1 cellular context compared by ENCODE assay signal in genomic region chr20:25022680-25023079, GRCh38.
TF ChIP-seq lines count a peak whose summit lies in the region.

No MANE protein-coding gene starts in this region.

TF ChIP-seq in Ishikawa, 13 proteins besides CTCF, POLR2A, EP300 and RAD21 (continued from another document):
- no peak for TF ChIP-seq YY1 (IDR thresholded peaks at IDR 0.05; ENCODE audit: low read depth)
- no peak for TF ChIP-seq TCF12 (IDR thresholded peaks at IDR 0.05; ENCODE audit: low read depth)
- TF ChIP-seq, protein P1, sequence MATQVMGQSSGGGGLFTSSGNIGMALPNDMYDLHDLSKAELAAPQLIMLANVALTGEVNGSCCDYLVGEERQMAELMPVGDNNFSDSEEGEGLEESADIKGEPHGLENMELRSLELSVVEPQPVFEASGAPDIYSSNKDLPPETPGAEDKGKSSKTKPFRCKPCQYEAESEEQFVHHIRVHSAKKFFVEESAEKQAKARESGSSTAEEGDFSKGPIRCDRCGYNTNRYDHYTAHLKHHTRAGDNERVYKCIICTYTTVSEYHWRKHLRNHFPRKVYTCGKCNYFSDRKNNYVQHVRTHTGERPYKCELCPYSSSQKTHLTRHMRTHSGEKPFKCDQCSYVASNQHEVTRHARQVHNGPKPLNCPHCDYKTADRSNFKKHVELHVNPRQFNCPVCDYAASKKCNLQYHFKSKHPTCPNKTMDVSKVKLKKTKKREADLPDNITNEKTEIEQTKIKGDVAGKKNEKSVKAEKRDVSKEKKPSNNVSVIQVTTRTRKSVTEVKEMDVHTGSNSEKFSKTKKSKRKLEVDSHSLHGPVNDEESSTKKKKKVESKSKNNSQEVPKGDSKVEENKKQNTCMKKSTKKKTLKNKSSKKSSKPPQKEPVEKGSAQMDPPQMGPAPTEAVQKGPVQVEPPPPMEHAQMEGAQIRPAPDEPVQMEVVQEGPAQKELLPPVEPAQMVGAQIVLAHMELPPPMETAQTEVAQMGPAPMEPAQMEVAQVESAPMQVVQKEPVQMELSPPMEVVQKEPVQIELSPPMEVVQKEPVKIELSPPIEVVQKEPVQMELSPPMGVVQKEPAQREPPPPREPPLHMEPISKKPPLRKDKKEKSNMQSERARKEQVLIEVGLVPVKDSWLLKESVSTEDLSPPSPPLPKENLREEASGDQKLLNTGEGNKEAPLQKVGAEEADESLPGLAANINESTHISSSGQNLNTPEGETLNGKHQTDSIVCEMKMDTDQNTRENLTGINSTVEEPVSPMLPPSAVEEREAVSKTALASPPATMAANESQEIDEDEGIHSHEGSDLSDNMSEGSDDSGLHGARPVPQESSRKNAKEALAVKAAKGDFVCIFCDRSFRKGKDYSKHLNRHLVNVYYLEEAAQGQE (IDR thresholded peaks at IDR 0.05; ENCODE audit: low read depth): no peak
